Comparison of ENCODE assay signal across 8 cellular contexts in genomic region chr17:74453665-74454196, GRCh38. TPM values are rescaled to one million over a fixed set of nuclear protein-coding genes. Genes with fewer than 3 reads are reported as not detected.
DNase-seq lines count a peak whose midpoint lies in the region; ATAC-seq and TF ChIP-seq lines count a peak whose summit lies in the region.

No MANE protein-coding gene starts in this region.

- BruUV-seq in PC-3 (replicated peaks; lab: Mats Ljungman, UMichigan), result no TSS peak

- peaks cover 8% of the 10 kb centered on the region for H3K4me1 ChIP-seq in HEK293 (ENCODE audit: control insufficient read depth, insufficient read depth, low read length)
- H3K4me1 ChIP-seq in PC-3 (ENCODE audit: insufficient read depth, low read length), result peaks cover 14% of the 10 kb centered on the region
- H3K4me1 ChIP-seq in body of pancreas, result peaks cover 38% of the 10 kb centered on the region

- H3K36me3 ChIP-seq in HEK293 (ENCODE audit: control insufficient read depth in 2 of 2, insufficient read depth in 1 of 2, low read length in 2 of 2), result no peaks in the 10 kb centered on the region
- H3K36me3 ChIP-seq in PC-3 (ENCODE audit: low read depth, low read length), result peaks cover 3% of the 10 kb centered on the region; the same call in 1 of the 2 replicates
- no peaks in the 10 kb centered on the region for H3K36me3 ChIP-seq in body of pancreas (replicated peaks in 1 of 2; ENCODE audit: insufficient read depth in 1 of 2, low read depth in 2 of 2)

- no peaks in the 10 kb centered on the region for H3K9me2 ChIP-seq in PC-3 (replicated peaks; ENCODE audit: low read length)

- TF ChIP-seq CTCF in GM10266 (IDR thresholded peaks at IDR 0.05; ENCODE audit: control insufficient read depth, insufficient read depth, low read depth, missing control alignments) (no peak), HEK293 (tag by site-specific recombination; IDR thresholded peaks at IDR 0.05) (no peak), PC-3 (conservative IDR thresholded peaks at IDR 0.05; ENCODE audit: low read depth, low read length) (no peak), body of pancreas (IDR thresholded peaks at IDR 0.05) (no peak)

- H2AFZ ChIP-seq in PC-3 (ENCODE audit: low read length), result peak overlapping the region; percentile 98

- ATAC-seq in PC-3 (peak; percentile 93), body of pancreas (peak; percentile 96), left colon (peak; percentile 86)

- POLR2A ChIA-PET in HEK293 (lab: Yijun Ruan, JAX) (interaction anchor here (0.5 to 2.3 kb wide), 7 partner anchors 10 to 750 kb away, joined by 3 to 16 read pairs (median 6); no protein-coding TSS in a partner anchor), PC-3 (lab: Charles Lee; ENCODE audit: unreplicated experiment) (interaction anchor here (0.6 to 1.0 kb wide), 3 partner anchors 10 to 36 kb away, joined by 3 to 11 read pairs (median 5); no protein-coding TSS in a partner anchor)

- CTCF ChIA-PET in HEK293 (lab: Yijun Ruan, JAX), result interaction anchor here (0.6 to 11.7 kb wide), 7 partner anchors 10 to 1729 kb away, joined by 3 to 453 read pairs (median 54); no protein-coding TSS in a partner anchor
- CTCF ChIA-PET in PC-3 (lab: Charles Lee), result interaction anchor here (0.6 to 4.1 kb wide), 4 partner anchors 23 to 85 kb away, joined by 3 to 47 read pairs (median 4); no protein-coding TSS in a partner anchor

- no peaks in the 10 kb centered on the region for H3K27me3 ChIP-seq in PC-3 (ENCODE audit: low read length)
- H3K27me3 ChIP-seq in body of pancreas, result no peaks in the 10 kb centered on the region

- TF ChIP-seq POLR2A in body of pancreas (IDR thresholded peaks at IDR 0.05), result no peak

- H3K4me2 ChIP-seq in PC-3 (ENCODE audit: low read length), result peak overlapping the region; percentile 100

- H3K9ac ChIP-seq in PC-3 (ENCODE audit: low read length), result no peak overlapping the region

- H3K79me2 ChIP-seq in PC-3 (ENCODE audit: low read length), result no peaks in the 10 kb centered on the region

- 6 to 15% methylated on average over 8 to 32 of the region's 43 CpGs for WGBS in body of pancreas, 2 donors

- no peaks in the 10 kb centered on the region for H3F3A ChIP-seq in PC-3 (ENCODE audit: low read length, unreplicated experiment)

- DNase-seq in GM10266 (ENCODE audit: extremely low spot score) (peak; percentile 95), PC-3 (peak; percentile 88), body of pancreas (peak in 2 of 4 donors; percentile 94 to 95), left colon (peak in 1 of 2 donors; percentile 91), NCI-H1417 treated with DMSO at 0.1 percent for 48 hours (lab: John Stamatoyannopoulos, UW) (no peak), NCI-H1092 treated with DMSO at 0.1 percent for 48 hours (lab: John Stamatoyannopoulos, UW) (no peak)
- peak; percentile 75 to 76 for DNase-seq in stimulated activated CD8-positive, alpha-beta memory T cell treated with anti-CD3 and anti-CD28 coated beads, Interleukin-2, amount 100 ng/mL, for 48 hours (ENCODE audit: low read depth in 2 of 2)

- H3K9me3 ChIP-seq in HEK293 (ENCODE audit: control insufficient read depth, insufficient read depth, low read depth, low read length), result no peaks in the 10 kb centered on the region
- no peaks in the 10 kb centered on the region for H3K9me3 ChIP-seq in PC-3 (ENCODE audit: low read length)
- no peaks in the 10 kb centered on the region for H3K9me3 ChIP-seq in body of pancreas

- peak overlapping the region; percentile 10; the same call in 1 of the 2 replicates for H3K4me3 ChIP-seq in HEK293 (ENCODE audit: low read depth, low read length)
- H3K4me3 ChIP-seq in PC-3 (ENCODE audit: low read length), result peak overlapping the region; percentile 74
- no peak overlapping the region for H3K4me3 ChIP-seq in body of pancreas

- H4K20me1 ChIP-seq in PC-3 (ENCODE audit: low read length), result no peaks in the 10 kb centered on the region

- H3K27ac ChIP-seq in HEK293 (ENCODE audit: extremely low read depth, low read depth, low read length), result no peak overlapping the region
- H3K27ac ChIP-seq in PC-3 (ENCODE audit: low read length), result no peak overlapping the region
- H3K27ac ChIP-seq in body of pancreas, result peak overlapping the region; percentile 80 to 92 (median 91)

- intact Hi-C loops in PC-3 (cut with micrococcal nuclease) (loop anchor here (1.0 kb wide), 1 partner anchor 23 kb away; no protein-coding TSS in a partner anchor), body of pancreas (cut with DNase I) (no loop called here), left colon (cut with DNase I, micrococcal nuclease) (no loop called here)

TF ChIP-seq in HEK293, 187 proteins besides CTCF, POLR2A, EP300 and RAD21:
- peak; percentile 30 for TF ChIP-seq GLIS1 (tag by site-specific recombination; IDR thresholded peaks at IDR 0.05)
- TF ChIP-seq ZNF2 (tag by site-specific recombination; IDR thresholded peaks at IDR 0.05), result no peak
- peak; percentile 20; the same call in 1 of the 2 replicates for TF ChIP-seq ZBTB48 (tag by site-specific recombination; IDR thresholded peaks at IDR 0.05)
- TF ChIP-seq ZNF777 (tag by site-specific recombination; IDR thresholded peaks at IDR 0.05; ENCODE audit: borderline replicate concordance), result peak; percentile 34; the same call in 1 of the 2 replicates
- no peak for TF ChIP-seq PRDM4 (tag by site-specific recombination; IDR thresholded peaks at IDR 0.05)

RNA-seq across cellular contexts. Expression of gene CD300A, which starts 12.7 kb away (rescaled TPM):
- not detected in 2 replicates for total RNA-seq in PC-3 (2014; rRNA removed)
- total RNA-seq in body of pancreas, result 1 to 10 TPM; 2.0 to 3.1 TPM
- 1 to 10 TPM; 1.8 to 7.9 TPM for total RNA-seq in left colon

RNA-seq across cellular contexts. Expression of gene GPRC5C, which starts 21.8 kb away (rescaled TPM):
- total RNA-seq in PC-3 (2014; rRNA removed) (209 and 210 TPM in 2 replicates), body of pancreas (10 to 100 TPM; 68.0 to 71.2 TPM), left colon (100 to 1,000 TPM; 155 to 161 TPM)

Comparison
In these comparisons a context has a peak if more than half of its experiments do, and no peak if none do; other contexts are left out.
1. DNase-seq: peak in GM10266 (single experiment), PC-3 (single experiment) and stimulated activated CD8-positive, alpha-beta memory T cell treated with anti-CD3 and anti-CD28 coated beads, Interleukin-2, amount 100 ng/mL, for 48 hours (2 of 2); none in NCI-H1417 treated with DMSO at 0.1 percent for 48 hours (single experiment) and NCI-H1092 treated with DMSO at 0.1 percent for 48 hours (single experiment).
2. H3K27ac ChIP-seq: peak in body of pancreas (4 of 4); none in HEK293 (single experiment) and PC-3 (single experiment).
3. H3K4me3 ChIP-seq: peak in HEK293 (single experiment) and PC-3 (single experiment); none in body of pancreas (0 of 2).
4. Peak in every context shown above with its lines, with median percentiles within 50 percentile points of each other: ATAC-seq.